In genomic region chr12:92574911-92575570, GRCh38 we compare ENCODE assay signal across 19 cellular contexts.
DNase-seq lines count a peak whose midpoint lies in the region; ATAC-seq, FAIRE-seq and TF ChIP-seq lines count a peak whose summit lies in the region.
"Had no signal": no experiment of that assay in that cellular context is flagged by ENCODE, and none has a peak within 500 bp of the region (broad histone marks: within the 10 kb centered on the region; RNA-seq: fewer than 3 reads in every experiment).

No MANE protein-coding gene starts in this region.

- H3K4me3 ChIP-seq in right cardiac atrium (ENCODE audit: low read length) (no peak overlapping the region), heart left ventricle (no peak overlapping the region), endothelial cell of umbilical vein (replicated peaks in 1 of 3; ENCODE audit: insufficient read depth in 1 of 3, low read depth in 1 of 3, low read length in 3 of 3) (no peak overlapping the region)
- H3K4me3 ChIP-seq in naive thymus-derived CD4-positive, alpha-beta T cell (ENCODE audit: low read length): no peak overlapping the region
- H3K4me3 ChIP-seq: MG63, PC-9, psoas muscle, SK-N-MC had no signal

- BruUV-seq in endothelial cell of umbilical vein (replicated peaks; lab: Mats Ljungman, UMichigan): no TSS peak

- no peak overlapping the region for H2AFZ ChIP-seq in endothelial cell of umbilical vein (ENCODE audit: low read depth, low read length)
- H2AFZ ChIP-seq: PC-9 had no signal

- CTCF ChIA-PET in endothelial cell of umbilical vein (lab: Charles Lee): interaction anchor here (1.0 to 2.4 kb wide), 9 partner anchors 15 to 1527 kb away, joined by 3 to 24 read pairs (median 5); no protein-coding TSS in a partner anchor
- CTCF ChIA-PET in naive thymus-derived CD4-positive, alpha-beta T cell (lab: Charles Lee): interaction anchor here (0.6 to 1.1 kb wide), 3 partner anchors 41 to 1527 kb away, joined by 3 to 4 read pairs (median 3); no protein-coding TSS in a partner anchor

- intact Hi-C loops in right cardiac atrium (cut with DNase I) (loop anchor here in 3 of 4 donors (5.0 to 10.0 kb wide), 3 partner anchors 763 to 1190 kb away; no protein-coding TSS in a partner anchor), heart left ventricle (cut with DNase I) (loop anchor here in 8 of 10 donors (5.0 to 10.0 kb wide), 12 partner anchors 200 to 1200 kb away; partner anchors contain the start of gene BTG1 (in 1 of the 8)), endothelial cell of umbilical vein (cut with micrococcal nuclease) (loop anchor here (1.0 to 10.0 kb wide), 5 partner anchors 75 to 998 kb away; no protein-coding TSS in a partner anchor)
- intact Hi-C loops in naive thymus-derived CD4-positive, alpha-beta T cell (cut with micrococcal nuclease): loop anchor here (1.0 to 5.0 kb wide), 6 partner anchors 18 to 998 kb away; no protein-coding TSS in a partner anchor

- H3K4me1 ChIP-seq in right cardiac atrium (ENCODE audit: control insufficient read depth, insufficient read depth, low read length) (peaks cover 4% of the 10 kb centered on the region), heart left ventricle (peaks cover 0 to 32% (median 2%) of the 10 kb centered on the region in 12 donors), endothelial cell of umbilical vein (ENCODE audit: control insufficient read depth, extremely low read depth, insufficient read depth, low read length) (no peaks in the 10 kb centered on the region)
- peaks cover 0 to 3% of the 10 kb centered on the region in 2 donors for H3K4me1 ChIP-seq in naive thymus-derived CD4-positive, alpha-beta T cell (ENCODE audit: control insufficient read depth in 2 of 2, insufficient read depth in 2 of 2, low read length in 2 of 2)
- H3K4me1 ChIP-seq: psoas muscle had no signal

- H3K27me3 Mint-ChIP-seq in naive thymus-derived CD4-positive, alpha-beta T cell: no peaks in the 10 kb centered on the region
- no peaks in the 10 kb centered on the region for H3K27me3 Mint-ChIP-seq in naive thymus-derived CD8-positive, alpha-beta T cell
- H3K27me3 Mint-ChIP-seq: CD8-positive, alpha-beta memory T cell had no signal

- FAIRE-seq in endothelial cell of umbilical vein (lab: Jason Lieb, UNC): peak; percentile 40
- FAIRE-seq: A204.1 had no signal

- no peak for TF ChIP-seq CTCF in heart left ventricle (IDR thresholded peaks at IDR 0.05)
- TF ChIP-seq CTCF in endothelial cell of umbilical vein (IDR thresholded peaks at IDR 0.05; ENCODE audit: extremely low read depth in 1 of 2, insufficient read depth in 1 of 2, low read depth in 1 of 2, low read length in 2 of 2): no peak

- H4K20me1 ChIP-seq in endothelial cell of umbilical vein (replicated peaks; ENCODE audit: control insufficient read depth, extremely low read depth, insufficient read depth, low read length): no peaks in the 10 kb centered on the region

- 81% methylated on average over 6 of the region's 6 CpGs for WGBS in right cardiac atrium
- WGBS in heart left ventricle, 4 donors: 82 to 88% (median 85%) methylated on average over 6 of the region's 6 CpGs

- H3K27me3 ChIP-seq in right cardiac atrium (ENCODE audit: control insufficient read depth, insufficient read depth) (no peaks in the 10 kb centered on the region), heart left ventricle (no peaks in the 10 kb centered on the region), endothelial cell of umbilical vein (ENCODE audit: control insufficient read depth in 2 of 2, insufficient read depth in 2 of 2, low read length in 2 of 2) (no peaks in the 10 kb centered on the region)
- H3K27me3 ChIP-seq in naive thymus-derived CD4-positive, alpha-beta T cell (ENCODE audit: control insufficient read depth in 2 of 2, insufficient read depth in 2 of 2, low read length in 2 of 2): no peaks in the 10 kb centered on the region
- H3K27me3 ChIP-seq: MG63 had no signal

- peak overlapping the region in 7 of 9 donors; percentile 9 to 79 (median 43) for H3K27ac Mint-ChIP-seq in naive thymus-derived CD4-positive, alpha-beta T cell
- H3K27ac Mint-ChIP-seq in naive thymus-derived CD8-positive, alpha-beta T cell: peak overlapping the region in 5 of 10 donors; percentile 6 to 78 (median 22)
- H3K27ac Mint-ChIP-seq: activated T-cell treated with anti-CD3 and anti-CD28 coated beads, Interleukin-2, amount 50 U/mL, for 72 hours had no signal

- H3K9ac ChIP-seq in endothelial cell of umbilical vein (replicated peaks; ENCODE audit: extremely low read depth, insufficient read depth, low read length): no peak overlapping the region

- H3K9me3 Mint-ChIP-seq in naive thymus-derived CD4-positive, alpha-beta T cell: peaks cover 0 to 2% (median 0%) of the 10 kb centered on the region in 11 donors
- no peaks in the 10 kb centered on the region for H3K9me3 Mint-ChIP-seq in naive thymus-derived CD8-positive, alpha-beta T cell
- H3K9me3 Mint-ChIP-seq: activated T-cell treated with anti-CD3 and anti-CD28 coated beads, Interleukin-2, amount 50 U/mL, for 72 hours had no signal

- H3K36me3 ChIP-seq in heart left ventricle (no peaks in the 10 kb centered on the region), endothelial cell of umbilical vein (ENCODE audit: control insufficient read depth in 2 of 2, extremely low read depth in 1 of 2, insufficient read depth in 2 of 2, low read length in 2 of 2) (no peaks in the 10 kb centered on the region)
- no peaks in the 10 kb centered on the region for H3K36me3 ChIP-seq in naive thymus-derived CD4-positive, alpha-beta T cell (ENCODE audit: control insufficient read depth in 2 of 3, insufficient read depth in 3 of 3, low read length in 3 of 3)
- H3K36me3 ChIP-seq: MG63 had no signal

- H3K4me3 Mint-ChIP-seq in naive thymus-derived CD4-positive, alpha-beta T cell: no peak overlapping the region
- H3K4me3 Mint-ChIP-seq in naive thymus-derived CD8-positive, alpha-beta T cell: no peak overlapping the region
- H3K4me3 Mint-ChIP-seq: activated T-cell treated with anti-CD3 and anti-CD28 coated beads, Interleukin-2, amount 50 U/mL, for 72 hours; CD8-positive, alpha-beta memory T cell; H9 had no signal

- ATAC-seq in right cardiac atrium: peak; percentile 61 to 74
- ATAC-seq in heart left ventricle: no peak
- ATAC-seq in naive thymus-derived CD4-positive, alpha-beta T cell: no peak
- no peak for ATAC-seq in HG03442 (IDR thresholded peaks at IDR 0.05; ENCODE audit: unreplicated experiment)
- ATAC-seq in naive thymus-derived CD8-positive, alpha-beta T cell: no peak
- ATAC-seq in HG02623 (IDR thresholded peaks at IDR 0.05; ENCODE audit: unreplicated experiment): no peak
- ATAC-seq: activated T-cell treated with anti-CD3 and anti-CD28 coated beads, Interleukin-2, amount 50 U/mL, for 72 hours; psoas muscle had no signal

- no peaks in the 10 kb centered on the region for H3K79me2 ChIP-seq in endothelial cell of umbilical vein (ENCODE audit: control insufficient read depth, insufficient read depth, low read length)

- no peak overlapping the region for H3K4me2 ChIP-seq in endothelial cell of umbilical vein (ENCODE audit: insufficient read depth, low read length)
- H3K4me2 ChIP-seq: PC-9 had no signal

- H3K27ac ChIP-seq in right cardiac atrium (ENCODE audit: low read length) (peak overlapping the region; percentile 68), heart left ventricle (no peak overlapping the region), endothelial cell of umbilical vein (ENCODE audit: insufficient read depth, low read depth, low read length) (no peak overlapping the region)
- H3K27ac ChIP-seq in naive thymus-derived CD4-positive, alpha-beta T cell (ENCODE audit: low read depth, low read length): no peak overlapping the region
- H3K27ac ChIP-seq: PC-9, psoas muscle, SK-N-MC had no signal

- peak in 2 of 3 donors; percentile 14 to 44 for DNase-seq in right cardiac atrium
- no peak for DNase-seq in heart left ventricle
- no peak for DNase-seq in endothelial cell of umbilical vein (ENCODE audit: low read depth, low spot score)
- no peak for DNase-seq in naive thymus-derived CD4-positive, alpha-beta T cell
- no peak for DNase-seq in NCI-H1436 treated with DMSO at 0.1 percent for 48 hours (lab: John Stamatoyannopoulos, UW)
- DNase-seq in naive thymus-derived CD8-positive, alpha-beta T cell: no peak
- DNase-seq: activated CD4-positive, alpha-beta T cell treated with anti-CD3 and anti-CD28 coated beads, Interleukin-2, amount 50 U/mL, for 4 hours; activated T-cell treated with anti-CD3 and anti-CD28 coated beads, Interleukin-2, amount 50 U/mL, for 72 hours; CD8-positive, alpha-beta memory T cell; MG63; NCI-H187; NCI-H510A treated with DMSO at 0.1 percent for 48 hours; PC-9; psoas muscle had no signal

- H3K36me3 Mint-ChIP-seq in naive thymus-derived CD4-positive, alpha-beta T cell: peaks cover 0 to 14% (median 0%) of the 10 kb centered on the region in 5 donors
- no peaks in the 10 kb centered on the region for H3K36me3 Mint-ChIP-seq in naive thymus-derived CD8-positive, alpha-beta T cell
- H3K36me3 Mint-ChIP-seq: CD8-positive, alpha-beta memory T cell had no signal

- POLR2A ChIA-PET in endothelial cell of umbilical vein (lab: Charles Lee): interaction anchor here (0.6 kb wide), 1 partner anchor 34 kb away, joined by 7 read pairs; no protein-coding TSS in a partner anchor
- POLR2A ChIA-PET in naive thymus-derived CD4-positive, alpha-beta T cell (lab: Charles Lee): interaction anchor here (0.7 to 1.4 kb wide), 2 partner anchors 23 to 431 kb away, joined by 3 read pairs; no protein-coding TSS in a partner anchor
- POLR2A ChIA-PET in naive thymus-derived CD8-positive, alpha-beta T cell (lab: Charles Lee): interaction anchor here (0.6 to 1.4 kb wide), 3 partner anchors 17 to 1213 kb away, joined by 3 to 5 read pairs (median 3); partner anchors contain the start of gene BTG1

- peaks cover 0 to 23% (median 0%) of the 10 kb centered on the region in 7 donors for H3K4me1 Mint-ChIP-seq in naive thymus-derived CD4-positive, alpha-beta T cell
- peaks cover 0 to 6% (median 3%) of the 10 kb centered on the region in 4 donors for H3K4me1 Mint-ChIP-seq in naive thymus-derived CD8-positive, alpha-beta T cell

- H3K9me1 ChIP-seq in endothelial cell of umbilical vein (replicated peaks; ENCODE audit: control insufficient read depth, extremely low read depth, insufficient read depth, low read length): no peaks in the 10 kb centered on the region

- H3K9me3 ChIP-seq in right cardiac atrium (ENCODE audit: control insufficient read depth, low read length): no peaks in the 10 kb centered on the region
- peaks cover 0 to 5% (median 0%) of the 10 kb centered on the region in 12 donors for H3K9me3 ChIP-seq in heart left ventricle
- H3K9me3 ChIP-seq in endothelial cell of umbilical vein (replicated peaks; ENCODE audit: control insufficient read depth, insufficient read depth, low read length): no peaks in the 10 kb centered on the region
- no peaks in the 10 kb centered on the region for H3K9me3 ChIP-seq in naive thymus-derived CD4-positive, alpha-beta T cell (ENCODE audit: control insufficient read depth in 2 of 3, low read length in 3 of 3)
- H3K9me3 ChIP-seq: MG63, psoas muscle had no signal

- no peak for TF ChIP-seq POLR2A in heart left ventricle (IDR thresholded peaks at IDR 0.05)
- no peak for TF ChIP-seq POLR2A in endothelial cell of umbilical vein (IDR thresholded peaks at IDR 0.05; ENCODE audit: low read depth, low read length)

- dilution Hi-C loops in endothelial cell of umbilical vein (cut with MboI; ENCODE audit: extremely low pct_ligation_motif_present, low sequenced_read_pairs): no loop called here

Comparison
In these comparisons a context has a peak if more than half of its experiments do, and no peak if none do; other contexts are left out.
1. ATAC-seq: peak in right cardiac atrium (2 of 2); none in heart left ventricle (0 of 4), naive thymus-derived CD4-positive, alpha-beta T cell (single experiment), HG03442 (single experiment), naive thymus-derived CD8-positive, alpha-beta T cell (0 of 2) and HG02623 (single experiment).
2. DNase-seq: peak in right cardiac atrium (2 of 3); none in heart left ventricle (0 of 5), endothelial cell of umbilical vein (single experiment), naive thymus-derived CD4-positive, alpha-beta T cell (0 of 9), NCI-H1436 treated with DMSO at 0.1 percent for 48 hours (single experiment) and naive thymus-derived CD8-positive, alpha-beta T cell (0 of 10).